2 cellular contexts compared by ENCODE assay signal in the genomic region with DNA sequence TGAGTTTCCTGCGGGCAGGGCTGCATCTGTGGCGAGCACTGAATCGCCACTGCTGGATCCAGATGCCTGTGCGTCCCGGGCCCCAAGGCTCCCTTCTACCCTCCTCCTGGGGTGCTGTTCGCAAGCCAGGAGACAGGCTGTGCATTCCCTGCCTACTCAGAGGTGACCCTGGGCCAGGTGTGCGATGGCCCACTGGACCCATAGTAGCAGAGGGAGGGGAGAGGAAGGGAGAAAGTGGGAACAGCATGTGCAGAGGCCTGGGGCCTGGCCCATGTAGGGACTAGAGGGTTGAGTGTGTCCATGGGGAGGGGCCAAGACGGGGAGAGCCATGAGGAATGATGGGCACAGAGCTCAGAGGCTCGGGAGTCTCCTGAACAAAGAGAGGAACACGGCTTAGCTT.
TF ChIP-seq lines count a peak whose summit lies in the region.

No MANE protein-coding gene starts in this region.

TF ChIP-seq in SK-N-SH treated with all-trans-retinoic acid at 6 μM for 48 hours, 23 proteins besides CTCF, POLR2A, EP300 and RAD21 (continued from another document):
- TF ChIP-seq, protein P1, sequence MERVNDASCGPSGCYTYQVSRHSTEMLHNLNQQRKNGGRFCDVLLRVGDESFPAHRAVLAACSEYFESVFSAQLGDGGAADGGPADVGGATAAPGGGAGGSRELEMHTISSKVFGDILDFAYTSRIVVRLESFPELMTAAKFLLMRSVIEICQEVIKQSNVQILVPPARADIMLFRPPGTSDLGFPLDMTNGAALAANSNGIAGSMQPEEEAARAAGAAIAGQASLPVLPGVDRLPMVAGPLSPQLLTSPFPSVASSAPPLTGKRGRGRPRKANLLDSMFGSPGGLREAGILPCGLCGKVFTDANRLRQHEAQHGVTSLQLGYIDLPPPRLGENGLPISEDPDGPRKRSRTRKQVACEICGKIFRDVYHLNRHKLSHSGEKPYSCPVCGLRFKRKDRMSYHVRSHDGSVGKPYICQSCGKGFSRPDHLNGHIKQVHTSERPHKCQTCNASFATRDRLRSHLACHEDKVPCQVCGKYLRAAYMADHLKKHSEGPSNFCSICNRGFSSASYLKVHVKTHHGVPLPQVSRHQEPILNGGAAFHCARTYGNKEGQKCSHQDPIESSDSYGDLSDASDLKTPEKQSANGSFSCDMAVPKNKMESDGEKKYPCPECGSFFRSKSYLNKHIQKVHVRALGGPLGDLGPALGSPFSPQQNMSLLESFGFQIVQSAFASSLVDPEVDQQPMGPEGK (CRISPR knock-in tag; IDR thresholded peaks at IDR 0.05; ENCODE audit: borderline replicate concordance), result no peak
- TF ChIP-seq BACH2 (CRISPR knock-in tag; IDR thresholded peaks at IDR 0.05; ENCODE audit: borderline replicate concordance) (no peak), TSHZ2 (CRISPR knock-in tag; IDR thresholded peaks at IDR 0.05) (no peak), CSRNP3 (CRISPR knock-in tag; IDR thresholded peaks at IDR 0.05) (no peak), ESRRG (CRISPR knock-in tag; IDR thresholded peaks at IDR 0.05) (no peak), SNAI2 (CRISPR knock-in tag; IDR thresholded peaks at IDR 0.05) (no peak), PPARA (CRISPR knock-in tag; IDR thresholded peaks at IDR 0.05; ENCODE audit: borderline replicate concordance) (no peak), CSDC2 (CRISPR knock-in tag; IDR thresholded peaks at IDR 0.05) (no peak), ZFP3 (CRISPR knock-in tag; IDR thresholded peaks at IDR 0.05) (no peak), POU6F1 (CRISPR knock-in tag; IDR thresholded peaks at IDR 0.05; ENCODE audit: borderline replicate concordance, low read depth) (no peak), ZFP30 (CRISPR knock-in tag; IDR thresholded peaks at IDR 0.05) (no peak), OSR1 (CRISPR knock-in tag; IDR thresholded peaks at IDR 0.05) (no peak), ZC3H10 (CRISPR knock-in tag; IDR thresholded peaks at IDR 0.05) (no peak), ISL1 (CRISPR knock-in tag; IDR thresholded peaks at IDR 0.05) (no peak), TCF4 (CRISPR knock-in tag; IDR thresholded peaks at IDR 0.05; ENCODE audit: borderline replicate concordance) (no peak), ZNF565 (CRISPR knock-in tag; conservative IDR thresholded peaks at IDR 0.05; ENCODE audit: low read depth) (no peak), ARNTL (CRISPR knock-in tag; IDR thresholded peaks at IDR 0.05; ENCODE audit: borderline replicate concordance, low read depth) (no peak), ZNF8 (CRISPR knock-in tag; IDR thresholded peaks at IDR 0.05) (no peak)
- TF ChIP-seq, protein P2, sequence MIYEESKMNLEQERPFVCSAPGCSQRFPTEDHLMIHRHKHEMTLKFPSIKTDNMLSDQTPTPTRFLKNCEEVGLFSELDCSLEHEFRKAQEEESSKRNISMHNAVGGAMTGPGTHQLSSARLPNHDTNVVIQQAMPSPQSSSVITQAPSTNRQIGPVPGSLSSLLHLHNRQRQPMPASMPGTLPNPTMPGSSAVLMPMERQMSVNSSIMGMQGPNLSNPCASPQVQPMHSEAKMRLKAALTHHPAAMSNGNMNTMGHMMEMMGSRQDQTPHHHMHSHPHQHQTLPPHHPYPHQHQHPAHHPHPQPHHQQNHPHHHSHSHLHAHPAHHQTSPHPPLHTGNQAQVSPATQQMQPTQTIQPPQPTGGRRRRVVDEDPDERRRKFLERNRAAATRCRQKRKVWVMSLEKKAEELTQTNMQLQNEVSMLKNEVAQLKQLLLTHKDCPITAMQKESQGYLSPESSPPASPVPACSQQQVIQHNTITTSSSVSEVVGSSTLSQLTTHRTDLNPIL (CRISPR knock-in tag; IDR thresholded peaks at IDR 0.05; ENCODE audit: low read depth), result no peak
TF ChIP-seq in SK-N-SH treated with all-trans-retinoic acid at 6 μM for 48 hours: peak in this region for 0.

TF ChIP-seq in SK-N-SH, 30 proteins besides CTCF, POLR2A, EP300 and RAD21 (continued from another document):
- TF ChIP-seq REST (IDR thresholded peaks at IDR 0.05; ENCODE audit: low read depth, low read length) (no peak), NFIC (IDR thresholded peaks at IDR 0.05; ENCODE audit: borderline replicate concordance) (no peak), USF2 (IDR thresholded peaks at IDR 0.05; ENCODE audit: borderline replicate concordance, low read depth, low read length) (no peak), ZBTB33 (IDR thresholded peaks at IDR 0.05; ENCODE audit: borderline replicate concordance, low read depth) (no peak), USF1 (IDR thresholded peaks at IDR 0.05; ENCODE audit: borderline replicate concordance, low read depth) (no peak), GATA2 (CRISPR knock-in tag; IDR thresholded peaks at IDR 0.05) (no peak)
